ENCODE assay signal across 13 cellular contexts in genomic region chr6:53180678-53181077, GRCh38. TPM values are rescaled to one million over a fixed set of nuclear protein-coding genes. Genes with fewer than 3 reads are reported as not detected.
"Had no signal": no experiment of that assay in that cellular context is flagged by ENCODE, and none has a peak within 500 bp of the region (broad histone marks: within the 10 kb centered on the region; RNA-seq: fewer than 3 reads in every experiment).

No MANE protein-coding gene starts in this region.

- ATAC-seq: esophagus mucosa had no signal

- H3K27me3 ChIP-seq: heart left ventricle, ovary, right atrium auricular region had no signal

- H3K36me3 ChIP-seq: heart left ventricle, ovary, right atrium auricular region had no signal

- H3K9me3 Mint-ChIP-seq: natural killer cell, neural crest cell had no signal

- H3K36me3 Mint-ChIP-seq: natural killer cell had no signal

- H3K9me3 ChIP-seq: heart left ventricle, ovary, right atrium auricular region had no signal

- DNase-seq: hippocampal formation; stimulated activated CD4-positive, alpha-beta T cell treated with anti-CD3 and anti-CD28 coated beads, Interleukin-12 subunit alpha, Interleukin-12 subunit beta, amount 100 ng/mL, for 4 hours; trophoblast cell had no signal

- H3K4me3 ChIP-seq: heart left ventricle, ovary, right atrium auricular region had no signal

- H3K27ac ChIP-seq: ovary had no signal

- H3K4me1 Mint-ChIP-seq: neural crest cell had no signal

- H3K4me3 Mint-ChIP-seq: natural killer cell, neural crest cell had no signal

RNA-seq across cellular contexts. Expression of gene GCM1, which starts 32.0 kb away (rescaled TPM):
- total RNA-seq: esophagus mucosa, fibroblast of lung, glomerular endothelial cell, heart left ventricle, kidney epithelial cell, ovary, right atrium auricular region, urinary bladder had no signal
